In genomic region chr2:241508510-241509407, GRCh38 we compare ENCODE assay signal across 8 cellular contexts. TPM values are rescaled to one million over a fixed set of nuclear protein-coding genes. Genes with fewer than 3 reads are reported as not detected.
DNase-seq lines count a peak whose midpoint lies in the region; ATAC-seq and TF ChIP-seq lines count a peak whose summit lies in the region.

Gene STK25, minus strand, starts transcription at chr2:241508584. Its CDS starts 549 bp downstream, at chr2:241508035.

- peaks cover 0 to 47% (median 35%) of the 10 kb centered on the region in 3 donors for H3K4me1 ChIP-seq in gastroesophageal sphincter

- H3K4me3 Mint-ChIP-seq in activated naive CD4-positive, alpha-beta T cell treated with anti-CD3 and anti-CD28 coated beads for 36 hours, result peak within 1 kb of the TSS; percentile 79

- peak within 1 kb of the TSS; percentile 92 for H3K4me3 ChIP-seq in HFF-Myc (replicated peaks; ENCODE audit: low read depth, low read length)
- H3K4me3 ChIP-seq in gastroesophageal sphincter, result peak within 1 kb of the TSS; percentile 89 to 100

- no peaks in the 10 kb centered on the region for H3K27me3 ChIP-seq in gastroesophageal sphincter

- no peaks in the 10 kb centered on the region for H3K9me3 Mint-ChIP-seq in activated naive CD4-positive, alpha-beta T cell treated with anti-CD3 and anti-CD28 coated beads for 36 hours

- H3K36me3 ChIP-seq in gastroesophageal sphincter, result peaks cover 0 to 7% of the 10 kb centered on the region in 2 donors

- H3K27me3 Mint-ChIP-seq in activated naive CD4-positive, alpha-beta T cell treated with anti-CD3 and anti-CD28 coated beads for 36 hours (ENCODE audit: low read depth), result no peaks in the 10 kb centered on the region

- no peak within 1 kb of the TSS for H3K27ac Mint-ChIP-seq in activated naive CD4-positive, alpha-beta T cell treated with anti-CD3 and anti-CD28 coated beads for 36 hours

- peak; percentile 61 to 64 for TF ChIP-seq POLR2A in gastroesophageal sphincter (IDR thresholded peaks at IDR 0.05)

- peak; percentile 99 for ATAC-seq in gastroesophageal sphincter

- intact Hi-C loops in activated naive CD4-positive, alpha-beta T cell treated with anti-CD3 and anti-CD28 coated beads for 36 hours (cut with micrococcal nuclease), result loop anchor here (1.0 to 5.0 kb wide), 10 partner anchors 64 to 373 kb away; partner anchors contain the start of genes ATG4B, D2HGDH, DTYMK and FARP2

- 20% methylated on average over 2 of the region's 102 CpGs; no CpG with 5 or more reads in 1 of the 2 donors for WGBS in gastroesophageal sphincter (ENCODE audit: low coverage in 1 of 2), 2 donors

- H3K4me1 Mint-ChIP-seq in activated naive CD4-positive, alpha-beta T cell treated with anti-CD3 and anti-CD28 coated beads for 36 hours (ENCODE audit: low read depth), result peaks cover 21% of the 10 kb centered on the region

- no peaks in the 10 kb centered on the region for H3K9me3 ChIP-seq in gastroesophageal sphincter

- DNase-seq in GM04503 (ENCODE audit: low read depth), result peak; percentile 88
- peak; percentile 90 for DNase-seq in HFF-Myc (ENCODE audit: extremely low read depth, low read depth)
- DNase-seq in NAMALWA (ENCODE audit: low spot score), result peak; percentile 94
- DNase-seq in SK-N-DZ (ENCODE audit: low spot score), result peak; percentile 98
- peak; percentile 98 for DNase-seq in activated naive CD4-positive, alpha-beta T cell treated with anti-CD3 and anti-CD28 coated beads for 36 hours
- DNase-seq in non-pigmented ciliary epithelial cell (ENCODE audit: low read depth), result peak; percentile 81
- DNase-seq in superior temporal gyrus (ENCODE audit: extremely low spot score), result peak; percentile 97

- H3K27ac ChIP-seq in gastroesophageal sphincter, result peak within 1 kb of the TSS; percentile 60 to 93 (median 88)

- CTCF ChIA-PET in activated naive CD4-positive, alpha-beta T cell treated with anti-CD3 and anti-CD28 coated beads for 36 hours (lab: Charles Lee), result no interaction called here

- no peak for TF ChIP-seq EP300 in gastroesophageal sphincter (IDR thresholded peaks at IDR 0.05)

- TF ChIP-seq CTCF in HFF-Myc (IDR thresholded peaks at IDR 0.05; ENCODE audit: low read depth, low read length, missing control alignments) (no peak), gastroesophageal sphincter (IDR thresholded peaks at IDR 0.05) (no peak)

- H3K36me3 Mint-ChIP-seq in activated naive CD4-positive, alpha-beta T cell treated with anti-CD3 and anti-CD28 coated beads for 36 hours (ENCODE audit: low read depth), result no peaks in the 10 kb centered on the region

RNA-seq across cellular contexts. Expression of gene STK25, which starts in this region (rescaled TPM):
- 342 and 394 TPM in 2 replicates for polyA plus RNA-seq in SK-N-DZ (2014; cell fraction: cytosol; rRNA removed)
- 1,046 and 1,128 TPM in 2 replicates for polyA plus RNA-seq in SK-N-DZ (2014; cell fraction: nucleus; rRNA removed)
- 10 to 100 TPM; 81.2 to 88.4 TPM for total RNA-seq in activated naive CD4-positive, alpha-beta T cell treated with anti-CD3 and anti-CD28 coated beads for 36 hours
- 100 to 1,000 TPM; 125 to 234 (median 174) TPM for total RNA-seq in gastroesophageal sphincter

Comparison
In these comparisons a context has a peak if more than half of its experiments do, and no peak if none do; other contexts are left out.
1. Peak in every context shown above with its lines: DNase-seq, ATAC-seq, H3K4me3 ChIP-seq and H3K27ac ChIP-seq.